8 cellular contexts compared by ENCODE assay signal in genomic region chr22:21567456-21568206, GRCh38. TPM values are rescaled to one million over a fixed set of nuclear protein-coding genes. Genes with fewer than 3 reads are reported as not detected.
A peak's percentile ranks its signal among the peaks of the same experiment; 100 is the strongest.
DNase-seq lines count a peak whose midpoint lies in the region; ATAC-seq, FAIRE-seq and TF ChIP-seq lines count a peak whose summit lies in the region.

Gene UBE2L3 (plus strand): TSS chr22:21567714. CDS start chr22:21567745, 31 bp downstream.

- TF ChIP-seq CTCF in Peyer's patch (IDR thresholded peaks at IDR 0.05): no peak

- H3K4me3 ChIP-seq in Peyer's patch (peak within 1 kb of the TSS; percentile 77 to 97 (median 86)), mucosa of stomach (ENCODE audit: low read length) (peak within 1 kb of the TSS; percentile 51)

- H3K4me1 ChIP-seq in Peyer's patch (peaks cover 0 to 44% (median 22%) of the 10 kb centered on the region in 4 donors), mucosa of stomach (ENCODE audit: control insufficient read depth, insufficient read depth, low read length) (peaks cover 23% of the 10 kb centered on the region)

- ATAC-seq in esophagus mucosa: peak; percentile 79

- no peaks in the 10 kb centered on the region for H3K27me3 ChIP-seq in Peyer's patch
- no peaks in the 10 kb centered on the region for H3K27me3 ChIP-seq in mucosa of stomach (ENCODE audit: control insufficient read depth, insufficient read depth, low read length)

- TF ChIP-seq POLR2A in Peyer's patch (IDR thresholded peaks at IDR 0.05): peak in 1 of 2 donors; percentile 48

- DNase-seq in NCI-H524 (lab: John Stamatoyannopoulos, UW) (peak; percentile 32 to 74), NCI-H524 treated with DMSO at 0.1 percent for 48 hours (lab: John Stamatoyannopoulos, UW) (no peak), HTR-8/SVneo (ENCODE audit: insufficient read length, low spot score) (peak; percentile 75), Peyer's patch (peak; percentile 87 to 93 (median 89))
- peak; percentile 89 to 90 for DNase-seq in activated T-cell treated with anti-CD3 and anti-CD28 coated beads, Interleukin-2, amount 50 U/mL, for 48 hours
- DNase-seq in stimulated activated CD8-positive, alpha-beta memory T cell treated with anti-CD3 and anti-CD28 coated beads, Interleukin-4, amount 100 ng/mL, for 4 hours (ENCODE audit: low read depth in 2 of 2, low spot score in 1 of 2): peak; percentile 55 to 67

- no peak for FAIRE-seq in HTR-8/SVneo (lab: Jason Lieb, UNC)

- H3K27ac ChIP-seq in Peyer's patch: peak within 1 kb of the TSS; percentile 83 to 90 (median 88)

- no peaks in the 10 kb centered on the region for H3K36me3 ChIP-seq in Peyer's patch
- no peaks in the 10 kb centered on the region for H3K36me3 ChIP-seq in mucosa of stomach (ENCODE audit: control insufficient read depth, insufficient read depth, low read length)

- H3K9me3 ChIP-seq in Peyer's patch: no peaks in the 10 kb centered on the region
- no peaks in the 10 kb centered on the region for H3K9me3 ChIP-seq in mucosa of stomach (ENCODE audit: control insufficient read depth, low read length)

- H3K9ac ChIP-seq in mucosa of stomach (ENCODE audit: low read length): peak within 1 kb of the TSS; percentile 95

RNA-seq across cellular contexts. Expression of gene UBE2L3, which starts in this region (rescaled TPM):
- 10 to 100 TPM; 42.1 to 69.7 (median 50.1) TPM for total RNA-seq in Peyer's patch
- 35.9 TPM for total RNA-seq in esophagus mucosa
